8 cellular contexts compared by ENCODE assay signal in the genomic region with DNA sequence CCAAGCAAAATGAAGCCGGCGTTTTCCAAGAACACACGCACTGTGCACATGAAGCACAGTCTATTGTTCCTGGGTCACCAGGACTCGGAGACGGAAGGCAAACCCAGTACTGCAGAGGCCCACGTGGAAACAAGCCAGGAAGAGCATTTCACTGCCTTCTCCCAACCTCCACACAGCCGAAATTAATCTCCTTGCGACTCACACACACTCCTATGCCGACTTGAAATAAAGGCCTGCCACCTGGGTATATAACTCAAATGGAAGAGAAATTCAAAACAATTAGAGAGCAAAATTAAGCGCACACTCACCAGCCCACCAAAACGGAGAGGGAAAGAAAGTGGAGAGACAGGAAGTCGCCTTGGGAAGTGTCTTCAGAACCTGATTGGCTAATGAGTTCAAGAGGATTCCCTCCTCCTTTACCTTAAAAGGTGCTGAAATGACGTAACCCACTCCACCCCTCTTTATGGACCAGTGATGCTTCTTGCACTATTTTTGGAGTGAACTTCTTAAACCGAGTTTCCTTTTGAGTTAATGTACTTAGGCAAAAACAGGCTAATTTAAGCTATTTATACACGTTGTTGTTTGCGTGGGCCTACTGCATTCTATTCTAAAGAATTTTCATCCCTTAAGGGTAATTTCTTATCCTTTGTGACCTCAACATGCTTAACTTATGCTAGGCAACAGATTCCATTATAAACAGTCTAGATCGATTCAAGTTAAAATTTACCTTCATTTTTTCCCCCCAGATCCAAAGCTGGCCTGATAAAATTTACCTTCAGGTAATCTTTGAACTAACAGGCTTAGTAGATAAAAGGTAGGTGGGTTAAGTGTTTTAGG. TPM values are rescaled to one million over a fixed set of nuclear protein-coding genes. Genes with fewer than 3 reads are reported as not detected.
DNase-seq lines count a peak whose midpoint lies in the region; ATAC-seq and TF ChIP-seq lines count a peak whose summit lies in the region.

A gene with protein sequence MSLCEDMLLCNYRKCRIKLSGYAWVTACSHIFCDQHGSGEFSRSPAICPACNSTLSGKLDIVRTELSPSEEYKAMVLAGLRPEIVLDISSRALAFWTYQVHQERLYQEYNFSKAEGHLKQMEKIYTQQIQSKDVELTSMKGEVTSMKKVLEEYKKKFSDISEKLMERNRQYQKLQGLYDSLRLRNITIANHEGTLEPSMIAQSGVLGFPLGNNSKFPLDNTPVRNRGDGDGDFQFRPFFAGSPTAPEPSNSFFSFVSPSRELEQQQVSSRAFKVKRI (minus strand): TSS at position 334 of the 837 bp plus-strand sequence. CDS start 16,756 bp downstream, outside the sequence.

- intact Hi-C loops in activated CD4-positive, alpha-beta T cell treated with anti-CD3 and anti-CD28 coated beads for 36 hours (cut with DNase I, micrococcal nuclease) = loop anchor here (1.0 to 2.0 kb wide), 7 partner anchors 10 to 350 kb away; a partner anchor contains a TSS
- intact Hi-C loops in dendritic cell treated with granulocyte-macrophage colony-stimulating factor and Interleukin-4, amounts not matched to agents 40 ng/mL and 50 ng/mL, for 4 days (cut with micrococcal nuclease) = no loop called here

- H3K9me3 Mint-ChIP-seq in activated CD4-positive, alpha-beta T cell treated with anti-CD3 and anti-CD28 coated beads for 36 hours (ENCODE audit: low read depth) = no peaks in the 10 kb centered on the region
- H3K9me3 Mint-ChIP-seq in dendritic cell treated with granulocyte-macrophage colony-stimulating factor and Interleukin-4, amounts not matched to agents 40 ng/mL and 50 ng/mL, for 4 days = no peaks in the 10 kb centered on the region

- peak; percentile 66 for TF ChIP-seq POLR2A in GM19193 (IDR thresholded peaks at IDR 0.05; ENCODE audit: extremely low read depth, insufficient read depth, insufficient read length)

- peaks cover 17% of the 10 kb centered on the region for H3K36me3 Mint-ChIP-seq in activated CD4-positive, alpha-beta T cell treated with anti-CD3 and anti-CD28 coated beads for 36 hours (ENCODE audit: low read depth)
- H3K36me3 Mint-ChIP-seq in dendritic cell treated with granulocyte-macrophage colony-stimulating factor and Interleukin-4, amounts not matched to agents 40 ng/mL and 50 ng/mL, for 4 days (ENCODE audit: low read depth) = peaks cover 7% of the 10 kb centered on the region

- H3K27ac Mint-ChIP-seq in activated CD4-positive, alpha-beta T cell treated with anti-CD3 and anti-CD28 coated beads for 36 hours = peak within 1 kb of the TSS; percentile 95
- H3K27ac Mint-ChIP-seq in dendritic cell treated with granulocyte-macrophage colony-stimulating factor and Interleukin-4, amounts not matched to agents 40 ng/mL and 50 ng/mL, for 4 days = peak within 1 kb of the TSS; percentile 83

- H3K4me3 Mint-ChIP-seq in activated CD4-positive, alpha-beta T cell treated with anti-CD3 and anti-CD28 coated beads for 36 hours = peak within 1 kb of the TSS; percentile 98
- peak within 1 kb of the TSS; percentile 90 for H3K4me3 Mint-ChIP-seq in dendritic cell treated with granulocyte-macrophage colony-stimulating factor and Interleukin-4, amounts not matched to agents 40 ng/mL and 50 ng/mL, for 4 days

- ATAC-seq in HG03378 (IDR thresholded peaks at IDR 0.05; ENCODE audit: unreplicated experiment) = peak; percentile 98
- peak; percentile 99 for ATAC-seq in activated CD4-positive, alpha-beta T cell treated with anti-CD3 and anti-CD28 coated beads for 36 hours

- no peaks in the 10 kb centered on the region for H3K27me3 ChIP-seq in layer of hippocampus (ENCODE audit: control insufficient read depth, insufficient read depth, low read length)

- POLR2A ChIA-PET in activated CD4-positive, alpha-beta T cell treated with anti-CD3 and anti-CD28 coated beads for 36 hours (lab: Charles Lee) = interaction anchor here (2.5 kb wide), 1 partner anchor 10 kb away, joined by 32 read pairs; a partner anchor contains a TSS

- CTCF ChIA-PET in activated CD4-positive, alpha-beta T cell treated with anti-CD3 and anti-CD28 coated beads for 36 hours (lab: Charles Lee) = interaction anchor here (0.7 to 2.4 kb wide), 7 partner anchors 10 to 771 kb away, joined by 3 to 32 read pairs (median 5); a partner anchor contains a TSS

- peak; percentile 78 for DNase-seq in CD1c-positive myeloid dendritic cell (ENCODE audit: extremely low spot score)
- DNase-seq in NCI-H446 treated with DMSO at 0.1 percent for 48 hours (lab: John Stamatoyannopoulos, UW) = peak; percentile 91
- peak; percentile 59 for DNase-seq in activated CD4-positive, alpha-beta T cell treated with anti-CD3 and anti-CD28 coated beads for 36 hours
- DNase-seq in stimulated activated CD4-positive, alpha-beta T cell treated with anti-CD3 and anti-CD28 coated beads, Interleukin-2, amount 100 ng/mL, for 24 hours = peak; percentile 41 to 49

- H3K27me3 Mint-ChIP-seq in activated CD4-positive, alpha-beta T cell treated with anti-CD3 and anti-CD28 coated beads for 36 hours = no peaks in the 10 kb centered on the region
- peaks cover 4% of the 10 kb centered on the region for H3K27me3 Mint-ChIP-seq in dendritic cell treated with granulocyte-macrophage colony-stimulating factor and Interleukin-4, amounts not matched to agents 40 ng/mL and 50 ng/mL, for 4 days

- peak within 1 kb of the TSS; percentile 64 for H3K27ac ChIP-seq in layer of hippocampus (ENCODE audit: low read depth, low read length)

- peaks cover 33% of the 10 kb centered on the region for H3K4me1 Mint-ChIP-seq in activated CD4-positive, alpha-beta T cell treated with anti-CD3 and anti-CD28 coated beads for 36 hours
- peaks cover 19% of the 10 kb centered on the region for H3K4me1 Mint-ChIP-seq in dendritic cell treated with granulocyte-macrophage colony-stimulating factor and Interleukin-4, amounts not matched to agents 40 ng/mL and 50 ng/mL, for 4 days (ENCODE audit: low read depth)

RNA-seq across cellular contexts. Expression of the gene that starts here (rescaled TPM):
- total RNA-seq in activated CD4-positive, alpha-beta T cell treated with anti-CD3 and anti-CD28 coated beads for 36 hours = 10 to 100 TPM; 57.4 to 67.0 TPM

Comparison
In these comparisons a context has a peak if more than half of its experiments do, and no peak if none do; other contexts are left out.
1. Peak in every context shown above with its lines: DNase-seq, ATAC-seq and H3K27ac ChIP-seq.